Comparison of ENCODE assay signal across 28 cellular contexts in the genomic region with DNA sequence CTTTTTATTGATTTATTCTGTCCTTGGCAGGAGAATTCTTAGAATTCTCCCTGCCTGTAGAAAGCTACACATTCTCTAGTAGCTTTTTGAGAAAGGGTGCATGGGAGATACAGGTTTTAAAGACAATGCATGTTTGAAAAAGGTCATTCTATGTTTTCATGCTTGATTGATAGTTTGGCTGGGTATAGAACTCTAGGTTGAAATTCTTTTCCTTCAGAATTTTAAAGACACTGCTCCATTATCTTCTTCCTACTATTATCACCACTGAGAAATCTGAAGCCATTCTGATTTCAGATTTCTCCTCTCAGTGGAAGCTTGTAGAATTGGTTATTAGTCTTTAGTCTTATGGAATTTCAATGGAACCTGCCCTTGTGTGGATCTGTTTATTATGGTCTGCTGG.
"Had no signal": no experiment of that assay in that cellular context is flagged by ENCODE, and none has a peak within 500 bp of the region (broad histone marks: within the 10 kb centered on the region; RNA-seq: fewer than 3 reads in every experiment).

No MANE protein-coding gene starts in this region.

- DNase-seq: activated gamma-delta T cell; activated naive CD4-positive, alpha-beta T cell treated with anti-CD3 and anti-CD28 coated beads, Interleukin-2, amount 10 ng/mL, durations not matched to agents 7 days and 5 days; anterior cingulate cortex; dermis blood vessel endothelial cell; effector CD8-positive, alpha-beta T cell; erythroblast; gastrocnemius medialis; glutamatergic neuron; left lung; lower lobe of right lung; mesendoderm; nephron progenitor cell; stimulated activated CD4-positive, alpha-beta T cell treated with anti-CD3 and anti-CD28 coated beads, Interleukin-12 subunit alpha, Interleukin-12 subunit beta, amount 100 ng/mL, for 4 hours; stimulated activated CD4-positive, alpha-beta T cell treated with anti-CD3 and anti-CD28 coated beads, Interleukin-4, amount 100 ng/mL, for 1 hour; T-helper 17 cell; T1000; trophoblast cell; uterus had no signal

- H3K27ac Mint-ChIP-seq: activated naive CD4-positive, alpha-beta T cell treated with anti-CD3 and anti-CD28 coated beads, Interleukin-2, amount 10 ng/mL, durations not matched to agents 7 days and 5 days; activated T-helper 1 cell treated with anti-CD3 and anti-CD28 coated beads, Interleukin-12 subunit alpha, Interleukin-12 subunit beta, Interleukin-2, Interleukin-4 antibody, amounts not matched to agents 30 ng/mL and 10 ng/mL and 1 ng/mL, durations not matched to agents 14 hours and 24 hours and 36 hours; nephron progenitor cell; T-helper 17 cell had no signal

- H3K27me3 ChIP-seq: gastrocnemius medialis, left lung, neutrophil, uterus had no signal

- H3K36me3 ChIP-seq: gastrocnemius medialis, lower lobe of right lung, neutrophil, thoracic aorta, uterus had no signal

- H3K9me3 ChIP-seq: neutrophil had no signal

- H3K4me3 Mint-ChIP-seq: activated naive CD4-positive, alpha-beta T cell treated with anti-CD3 and anti-CD28 coated beads, Interleukin-2, amount 10 ng/mL, durations not matched to agents 7 days and 5 days; activated T-helper 1 cell treated with anti-CD3 and anti-CD28 coated beads, Interleukin-12 subunit alpha, Interleukin-12 subunit beta, Interleukin-2, Interleukin-4 antibody, amounts not matched to agents 30 ng/mL and 10 ng/mL and 1 ng/mL, durations not matched to agents 14 hours and 24 hours and 36 hours; nephron progenitor cell; stimulated activated naive CD8-positive, alpha-beta T cell treated with anti-CD3 and anti-CD28 coated beads, Interleukin-15, Interleukin-2, amounts not matched to agents 100 ng/mL and 50 ng/mL, for 24 hours; WTC11 had no signal

- ATAC-seq: gastrocnemius medialis, left lung, lower lobe of right lung, sciatic nerve, T-helper 17 cell, WTC11 had no signal

- H3K27me3 Mint-ChIP-seq: activated naive CD4-positive, alpha-beta T cell treated with anti-CD3 and anti-CD28 coated beads, Interleukin-2, amount 10 ng/mL, durations not matched to agents 7 days and 5 days; stimulated activated naive CD8-positive, alpha-beta T cell treated with anti-CD3 and anti-CD28 coated beads, Interleukin-15, Interleukin-2, amounts not matched to agents 100 ng/mL and 50 ng/mL, for 24 hours; T-helper 17 cell had no signal

- H3K27ac ChIP-seq: gastrocnemius medialis, left lung, lower lobe of right lung, neutrophil, skin epidermis, thoracic aorta, uterus had no signal

- FAIRE-seq: bronchial epithelial cell, colon, islet of Langerhans had no signal

- H3K4me3 ChIP-seq: gastrocnemius medialis, left lung, lower lobe of right lung, skin epidermis, thoracic aorta, uterus had no signal

- H3K4me1 ChIP-seq: uterus had no signal
